In genomic region chr4:113835005-113835404, GRCh38 we compare ENCODE assay signal across 1 cellular context.
TF ChIP-seq lines count a peak whose summit lies in the region.

No MANE protein-coding gene starts in this region.

TF ChIP-seq in WTC11, 78 proteins besides CTCF, POLR2A, EP300 and RAD21 (continued from another document):
- no peak for TF ChIP-seq PRDM15 (CRISPR knock-in tag; IDR thresholded peaks at IDR 0.05)
- no peak for TF ChIP-seq E2F5 (CRISPR knock-in tag; IDR thresholded peaks at IDR 0.05)
- TF ChIP-seq MYBL2 (CRISPR knock-in tag; IDR thresholded peaks at IDR 0.05) = no peak
- TF ChIP-seq JUN (CRISPR knock-in tag; IDR thresholded peaks at IDR 0.05) = no peak
